ENCODE assay signal across 9 cellular contexts in the genomic region with DNA sequence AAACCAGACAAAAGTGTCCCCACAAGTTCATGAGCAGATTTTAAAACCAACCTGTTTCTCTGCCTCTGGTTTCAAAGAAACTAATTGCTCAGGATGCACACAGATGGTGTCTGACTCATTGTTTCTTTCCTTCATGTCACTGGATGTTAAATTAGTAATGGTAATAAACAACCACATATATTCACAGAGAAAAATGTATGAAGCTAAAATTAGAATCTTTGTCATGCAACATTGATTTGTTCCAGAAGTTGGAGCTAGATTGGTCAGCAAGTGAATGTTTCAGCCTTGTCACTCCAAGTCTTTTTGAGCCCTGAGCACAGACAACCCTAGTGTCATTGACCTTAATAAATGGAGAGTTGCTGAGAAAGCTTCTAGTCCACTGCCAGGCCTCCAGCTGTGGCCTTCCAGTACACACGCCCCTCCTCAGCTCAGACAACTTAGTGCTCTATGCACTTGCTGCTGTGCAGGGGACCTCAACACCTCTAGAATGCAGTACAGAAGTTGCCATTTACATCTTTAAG.
A peak's percentile ranks its signal among the peaks of the same experiment; 100 is the strongest.
DNase-seq lines count a peak whose midpoint lies in the region; ATAC-seq, FAIRE-seq and TF ChIP-seq lines count a peak whose summit lies in the region.
"Had no signal": no experiment of that assay in that cellular context is flagged by ENCODE, and none has a peak within 500 bp of the region (broad histone marks: within the 10 kb centered on the region; RNA-seq: fewer than 3 reads in every experiment).

No MANE protein-coding gene starts in this region.

- H3K4me3 Mint-ChIP-seq in endothelial cell (ENCODE audit: unreplicated experiment) (no peak overlapping the region), nephron progenitor cell (no peak overlapping the region)

- DNase-seq in GM13976 (ENCODE audit: low spot score), result peak; percentile 12
- DNase-seq in brain microvascular endothelial cell, result peak; percentile 3
- DNase-seq in pancreas, result no peak
- no peak for DNase-seq in endothelial cell (ENCODE audit: low spot score)
- no peak for DNase-seq in nephron progenitor cell
- no peak for DNase-seq in NCI-H1436 (lab: John Stamatoyannopoulos, UW)
- DNase-seq: heart right ventricle had no signal

- FAIRE-seq in pancreas (lab: Jason Lieb, UNC), result no peak

- ATAC-seq in HG03378 (IDR thresholded peaks at IDR 0.05; ENCODE audit: unreplicated experiment) (peak; percentile 50), pancreas (peak in 3 of 4 donors; percentile 3 to 67 (median 34)), HG03039 (IDR thresholded peaks at IDR 0.05; ENCODE audit: unreplicated experiment) (no peak)

- H3K4me1 Mint-ChIP-seq in endothelial cell (ENCODE audit: unreplicated experiment) (peaks cover 5% of the 10 kb centered on the region), nephron progenitor cell (no peaks in the 10 kb centered on the region)

- H3K4me3 ChIP-seq in brain microvascular endothelial cell (ENCODE audit: low read depth, low read length) (no peak overlapping the region), pancreas (no peak overlapping the region)
- H3K4me3 ChIP-seq: heart right ventricle had no signal

- 33 to 35% methylated on average over 1 of the region's 1 CpG for WGBS in pancreas, 2 donors

- in situ Hi-C loops in GM13976 (cut with MboI; ENCODE audit: low sequenced_read_pairs, unreplicated experiment) (no loop called here), brain microvascular endothelial cell (cut with HindIII; ENCODE audit: low pct_ligation_motif_present, low sequenced_read_pairs) (no loop called here)

- no peaks in the 10 kb centered on the region for H3K9me3 Mint-ChIP-seq in endothelial cell (ENCODE audit: unreplicated experiment)
- H3K9me3 Mint-ChIP-seq in nephron progenitor cell, result no peaks in the 10 kb centered on the region

- H3K36me3 Mint-ChIP-seq in endothelial cell (ENCODE audit: low read depth, unreplicated experiment), result no peaks in the 10 kb centered on the region
- no peaks in the 10 kb centered on the region for H3K36me3 Mint-ChIP-seq in nephron progenitor cell (ENCODE audit: low read depth)

- H3K27me3 ChIP-seq in brain microvascular endothelial cell (replicated peaks), result no peaks in the 10 kb centered on the region
- no peaks in the 10 kb centered on the region for H3K27me3 ChIP-seq in pancreas
- H3K27me3 ChIP-seq: heart right ventricle had no signal

- H3K27me3 Mint-ChIP-seq in endothelial cell (ENCODE audit: unreplicated experiment) (no peaks in the 10 kb centered on the region), nephron progenitor cell (ENCODE audit: low read depth, poor library complexity) (peaks cover 9% of the 10 kb centered on the region)

- intact Hi-C loops in pancreas (cut with DNase I), result no loop called here

- no peak overlapping the region for H3K27ac ChIP-seq in brain microvascular endothelial cell
- peak overlapping the region; percentile 47 to 68 (median 52) for H3K27ac ChIP-seq in pancreas

- H3K4me1 ChIP-seq in pancreas, result peaks cover 0 to 12% (median 0%) of the 10 kb centered on the region in 3 donors

- no peaks in the 10 kb centered on the region for H3K36me3 ChIP-seq in brain microvascular endothelial cell (replicated peaks)
- H3K36me3 ChIP-seq in pancreas, result no peaks in the 10 kb centered on the region
- H3K36me3 ChIP-seq: heart right ventricle had no signal

- H3K27ac Mint-ChIP-seq in endothelial cell (ENCODE audit: unreplicated experiment) (no peak overlapping the region), nephron progenitor cell (no peak overlapping the region)

- no peaks in the 10 kb centered on the region for H3K9me3 ChIP-seq in pancreas

- TF ChIP-seq CTCF in GM13976 (IDR thresholded peaks at IDR 0.05; ENCODE audit: borderline replicate concordance, control extremely low read depth, extremely low read depth, insufficient read depth, missing control alignments), result no peak
- TF ChIP-seq CTCF in brain microvascular endothelial cell (IDR thresholded peaks at IDR 0.05; ENCODE audit: low read depth, low read length, missing control alignments), result no peak
- TF ChIP-seq CTCF in pancreas (IDR thresholded peaks at IDR 0.05), result no peak
- no peak for TF ChIP-seq CTCF in endothelial cell (IDR thresholded peaks at IDR 0.05; ENCODE audit: unreplicated experiment)
- no peak for TF ChIP-seq CTCF in nephron progenitor cell (IDR thresholded peaks at IDR 0.05)

Comparison
In these comparisons a context has a peak if more than half of its experiments do, and no peak if none do; other contexts are left out.
1. DNase-seq: peak in GM13976 (single experiment) and brain microvascular endothelial cell (single experiment); none in pancreas (0 of 6), endothelial cell (single experiment), nephron progenitor cell (single experiment) and NCI-H1436 (single experiment).